11 cellular contexts compared by ENCODE assay signal in genomic region chr2:60819155-60819862, GRCh38.
DNase-seq lines count a peak whose midpoint lies in the region; ATAC-seq and TF ChIP-seq lines count a peak whose summit lies in the region.
"Had no signal": no experiment of that assay in that cellular context is flagged by ENCODE, and none has a peak within 500 bp of the region (broad histone marks: within the 10 kb centered on the region; RNA-seq: fewer than 3 reads in every experiment).

No MANE protein-coding gene starts in this region.

- no peaks in the 10 kb centered on the region for H3K36me3 ChIP-seq in brain microvascular endothelial cell (replicated peaks)

- no peak for TF ChIP-seq CTCF in brain microvascular endothelial cell (IDR thresholded peaks at IDR 0.05; ENCODE audit: low read depth, low read length, missing control alignments)

- intact Hi-C loops in sciatic nerve (cut with DNase I) = no loop called here

- peak; percentile 90 to 92 for ATAC-seq in activated CD4-positive, CD25-positive, alpha-beta regulatory T cell treated with anti-CD3 and anti-CD28 coated beads, Interleukin-2, amount 50 U/mL, for 24 hours
- peak; percentile 33 for ATAC-seq in sciatic nerve
- ATAC-seq in GM18517 (IDR thresholded peaks at IDR 0.05; ENCODE audit: unreplicated experiment) = no peak
- no peak for ATAC-seq in GM21528 (IDR thresholded peaks at IDR 0.05; ENCODE audit: low FRiP score, unreplicated experiment)

- H3K9me3 Mint-ChIP-seq in stimulated activated naive CD8-positive, alpha-beta T cell treated with anti-CD3 and anti-CD28 coated beads, Interleukin-15, Interleukin-2, amounts not matched to agents 100 ng/mL and 50 ng/mL, for 24 hours = no peaks in the 10 kb centered on the region
- H3K9me3 Mint-ChIP-seq: HFFc6 had no signal

- peak overlapping the region; percentile 94 for H3K27ac Mint-ChIP-seq in stimulated activated naive CD8-positive, alpha-beta T cell treated with anti-CD3 and anti-CD28 coated beads, Interleukin-15, Interleukin-2, amounts not matched to agents 100 ng/mL and 50 ng/mL, for 24 hours
- H3K27ac Mint-ChIP-seq: HFFc6 had no signal

- no peak overlapping the region for H3K4me3 ChIP-seq in brain microvascular endothelial cell (ENCODE audit: low read depth, low read length)

- no peaks in the 10 kb centered on the region for H3K27me3 ChIP-seq in brain microvascular endothelial cell (replicated peaks)

- no peak overlapping the region for H3K27ac ChIP-seq in brain microvascular endothelial cell
- H3K27ac ChIP-seq: RWPE1 had no signal

- H3K36me3 Mint-ChIP-seq in stimulated activated naive CD8-positive, alpha-beta T cell treated with anti-CD3 and anti-CD28 coated beads, Interleukin-15, Interleukin-2, amounts not matched to agents 100 ng/mL and 50 ng/mL, for 24 hours (ENCODE audit: low read depth) = no peaks in the 10 kb centered on the region

- in situ Hi-C loops in brain microvascular endothelial cell (cut with HindIII; ENCODE audit: low pct_ligation_motif_present, low sequenced_read_pairs) = no loop called here

- H3K4me3 Mint-ChIP-seq in stimulated activated naive CD8-positive, alpha-beta T cell treated with anti-CD3 and anti-CD28 coated beads, Interleukin-15, Interleukin-2, amounts not matched to agents 100 ng/mL and 50 ng/mL, for 24 hours = peak overlapping the region; percentile 67
- H3K4me3 Mint-ChIP-seq: HFFc6 had no signal

- H3K27me3 Mint-ChIP-seq in stimulated activated naive CD8-positive, alpha-beta T cell treated with anti-CD3 and anti-CD28 coated beads, Interleukin-15, Interleukin-2, amounts not matched to agents 100 ng/mL and 50 ng/mL, for 24 hours = peaks cover 3% of the 10 kb centered on the region

- DNase-seq in activated gamma-delta T cell treated with Interleukin-2 at 50 U/mL for 16 hours (peak; percentile 86), sciatic nerve (ENCODE audit: low spot score) (no peak), brain microvascular endothelial cell (no peak), NCI-H128 (lab: John Stamatoyannopoulos, UW; ENCODE audit: unreplicated experiment) (no peak)
- DNase-seq: HFFc6, KG1 had no signal

- H3K4me1 Mint-ChIP-seq in stimulated activated naive CD8-positive, alpha-beta T cell treated with anti-CD3 and anti-CD28 coated beads, Interleukin-15, Interleukin-2, amounts not matched to agents 100 ng/mL and 50 ng/mL, for 24 hours (ENCODE audit: low read depth) = peaks cover 62% of the 10 kb centered on the region

Comparison
In these comparisons a context has a peak if more than half of its experiments do, and no peak if none do; other contexts are left out.
1. ATAC-seq: peak in activated CD4-positive, CD25-positive, alpha-beta regulatory T cell treated with anti-CD3 and anti-CD28 coated beads, Interleukin-2, amount 50 U/mL, for 24 hours (2 of 2) and sciatic nerve (single experiment); none in GM18517 (single experiment) and GM21528 (single experiment).